ENCODE assay signal across 2 cellular contexts in genomic region chr22:12629815-12630214, GRCh38.
DNase-seq lines count a peak whose midpoint lies in the region; ATAC-seq, FAIRE-seq and TF ChIP-seq lines count a peak whose summit lies in the region.
"Not testable (repeated sequence)": the region's sequence is repeated elsewhere in the genome, so short reads cannot be mapped to it uniquely, and the experiment has no call there.

No MANE protein-coding gene starts in this region.

- BruUV-seq in K562 (replicated peaks; lab: Mats Ljungman, UMichigan), result not testable (repeated sequence)

- not testable (repeated sequence) for H4K20me1 ChIP-seq in K562 (replicated peaks; ENCODE audit: control insufficient read depth, insufficient read depth, low read length)

- WGBS in K562 (ENCODE audit: insufficient coverage, low coverage, missing lambda C conversion rate), result 62% methylated on average over 2 of the region's 2 CpGs
- WGBS in endodermal cell (ENCODE audit: insufficient coverage in 1 of 2, insufficient read length in 1 of 2), 2 experiments, result no CpG with 5 or more reads among the region's 2 CpGs

- TF ChIP-seq CTCF in K562 (IDR thresholded peaks at IDR 0.05 in 2 of 3, conservative IDR thresholded peaks at IDR 0.05 in 1 of 3; ENCODE audit: insufficient read depth in 2 of 3, low read depth in 1 of 3, low read length in 3 of 3); endodermal cell (conservative IDR thresholded peaks at IDR 0.05): not testable (repeated sequence)

- H3K9me3 Mint-ChIP-seq in endodermal cell, result peaks cover 73% of the 10 kb centered on the region

- intact Hi-C loops in K562 (cut with micrococcal nuclease), result not testable (repeated sequence)

- H3K79me2 ChIP-seq in K562 (ENCODE audit: control insufficient read depth, insufficient read depth, low read length), result not testable (repeated sequence)

- H3K27me3 ChIP-seq in K562 (ENCODE audit: control insufficient read depth in 2 of 2, insufficient read depth in 2 of 2, low read length in 2 of 2); endodermal cell (ENCODE audit: control insufficient read depth, insufficient read depth, low read length, poor library complexity, severe bottlenecking): not testable (repeated sequence)

- in situ Hi-C loops in K562 (cut with MboI), result not testable (repeated sequence)

- not testable (repeated sequence) for H3K4me3 Mint-ChIP-seq in endodermal cell

- TF ChIP-seq POLR2A in K562 (conservative IDR thresholded peaks at IDR 0.05), result not testable (repeated sequence)

- not testable (repeated sequence) for H3K9me1 ChIP-seq in K562 (ENCODE audit: control insufficient read depth, insufficient read depth, low read length)

- H2AFZ ChIP-seq in K562 (ENCODE audit: low read depth, low read length), result not testable (repeated sequence)

- H3K4me1 ChIP-seq in K562 (replicated peaks in 1 of 2; ENCODE audit: control insufficient read depth in 2 of 2, insufficient read depth in 2 of 2, low read length in 2 of 2); endodermal cell (ENCODE audit: control insufficient read depth, insufficient read depth, low read length): not testable (repeated sequence)

- not testable (repeated sequence) for H3K27ac Mint-ChIP-seq in endodermal cell

- not testable (repeated sequence) for H3K4me2 ChIP-seq in K562 (ENCODE audit: insufficient read depth, low read length)

- CTCF ChIA-PET in K562 (lab: Yijun Ruan, JAX; ENCODE audit: low intra/inter-chr PET ratio), result not testable (repeated sequence)

- FAIRE-seq in K562 (lab: Jason Lieb, UNC), result not testable (repeated sequence)

- not testable (repeated sequence) for H3K36me3 ChIP-seq in K562 (ENCODE audit: control insufficient read depth, insufficient read depth, low read length); endodermal cell (ENCODE audit: control insufficient read depth, insufficient read depth, low read length)

- H3K27me3 Mint-ChIP-seq in endodermal cell (ENCODE audit: insufficient read depth), result not testable (repeated sequence)

- not testable (repeated sequence) for TF ChIP-seq EP300 in K562 (IDR thresholded peaks at IDR 0.05; ENCODE audit: low read length)

- H3K27ac ChIP-seq in K562 (ENCODE audit: extremely low read depth, low read depth, low read length); endodermal cell (ENCODE audit: low read depth, low read length): not testable (repeated sequence)

- not testable (repeated sequence) for H3K9me3 ChIP-seq in K562 (replicated peaks; ENCODE audit: control insufficient read depth, insufficient read depth, low read depth, low read length)
- H3K9me3 ChIP-seq in endodermal cell (ENCODE audit: control insufficient read depth, low read length), result peaks cover 47% of the 10 kb centered on the region

- H3K4me1 Mint-ChIP-seq in endodermal cell, result not testable (repeated sequence)

- not testable (repeated sequence) for DNase-seq in K562 (ENCODE audit: extremely low read depth in 1 of 4, low spot score in 3 of 4); endodermal cell

- not testable (repeated sequence) for TF ChIP-seq RAD21 in K562 (CRISPR knock-in tag; conservative IDR thresholded peaks at IDR 0.05 in 1 of 2, IDR thresholded peaks at IDR 0.05 in 1 of 2)

- H3K4me3 ChIP-seq in K562, result not testable (repeated sequence)
- peak overlapping the region; percentile 64 for H3K4me3 ChIP-seq in endodermal cell (ENCODE audit: low read length)

- POLR2A ChIA-PET in K562 (lab: Yijun Ruan, JAX), result not testable (repeated sequence)

- ATAC-seq in K562, result not testable (repeated sequence)

- H3K9ac ChIP-seq in K562 (ENCODE audit: insufficient read depth in 1 of 2, low read depth in 2 of 2, low read length in 2 of 2); endodermal cell (ENCODE audit: extremely low read depth, low read length, poor library complexity, severe bottlenecking): not testable (repeated sequence)

- not testable (repeated sequence) for H3K36me3 Mint-ChIP-seq in endodermal cell (ENCODE audit: low read depth)

TF ChIP-seq in K562, 482 proteins besides CTCF, POLR2A, EP300 and RAD21:
- TF ChIP-seq CEBPG (CRISPR knock-in tag; IDR thresholded peaks at IDR 0.05), result not testable (repeated sequence)
- peak in 1 of 2 experiments; percentile 58; a peak in 1 of 4 replicates for TF ChIP-seq CEBPG (tag; conservative IDR thresholded peaks at IDR 0.05 in 1 of 2, IDR thresholded peaks at IDR 0.05 in 1 of 2)
- peak; percentile 60 for TF ChIP-seq CEBPB (tag; IDR thresholded peaks at IDR 0.05)
